17 cellular contexts compared by ENCODE assay signal in genomic region chr14:101467181-101467926, GRCh38.
DNase-seq lines count a peak whose midpoint lies in the region; ATAC-seq, FAIRE-seq and TF ChIP-seq lines count a peak whose summit lies in the region.
"Had no signal": no experiment of that assay in that cellular context is flagged by ENCODE, and none has a peak within 500 bp of the region (broad histone marks: within the 10 kb centered on the region; RNA-seq: fewer than 3 reads in every experiment).

No MANE protein-coding gene starts in this region.

- H3K9me3 ChIP-seq in RWPE2 (ENCODE audit: severe bottlenecking), result no peaks in the 10 kb centered on the region
- H3K9me3 ChIP-seq in kidney (ENCODE audit: control insufficient read depth in 1 of 2, low read length in 2 of 2), result no peaks in the 10 kb centered on the region
- no peaks in the 10 kb centered on the region for H3K9me3 ChIP-seq in spleen
- H3K9me3 ChIP-seq: HAP-1 had no signal

- 90 to 96% (median 93%) methylated on average over 13 of the region's 13 CpGs for WGBS in spleen, 5 donors

- FAIRE-seq in kidney (lab: Jason Lieb, UNC) (no peak), RCC 7860 (lab: Jason Lieb, UNC) (no peak), GM12891 (lab: Jason Lieb, UNC) (no peak)
- FAIRE-seq: GM12892, GM19239, H1 had no signal

- H3K4me3 ChIP-seq in RWPE2 (ENCODE audit: severe bottlenecking), result no peak overlapping the region
- H3K4me3 ChIP-seq in kidney (ENCODE audit: low read length in 2 of 2), result no peak overlapping the region
- H3K4me3 ChIP-seq in spleen, result no peak overlapping the region
- H3K4me3 ChIP-seq: HAP-1 had no signal

- no peaks in the 10 kb centered on the region for H3K9me3 Mint-ChIP-seq in activated T-cell treated with anti-CD3 and anti-CD28 coated beads, Interleukin-2, amount 50 U/mL, for 24 hours
- H3K9me3 Mint-ChIP-seq in activated CD4-positive, alpha-beta memory T cell treated with anti-CD3 and anti-CD28 coated beads, Interleukin-2, amount 10 ng/mL, durations not matched to agents 7 days and 5 days, result no peaks in the 10 kb centered on the region
- H3K9me3 Mint-ChIP-seq: CD4-positive, alpha-beta T cell had no signal

- H3K4me1 ChIP-seq in RWPE2 (ENCODE audit: insufficient read depth, poor library complexity, severe bottlenecking) (no peaks in the 10 kb centered on the region), kidney (ENCODE audit: control insufficient read depth in 1 of 2, insufficient read depth in 1 of 2, low read depth in 1 of 2, low read length in 2 of 2) (no peaks in the 10 kb centered on the region), spleen (no peaks in the 10 kb centered on the region)
- H3K4me1 ChIP-seq: HAP-1 had no signal

- H3K9ac ChIP-seq in kidney (ENCODE audit: low read length in 2 of 2), result no peak overlapping the region

- no peak overlapping the region for H3K27ac Mint-ChIP-seq in activated T-cell treated with anti-CD3 and anti-CD28 coated beads, Interleukin-2, amount 50 U/mL, for 24 hours
- H3K27ac Mint-ChIP-seq in activated CD4-positive, alpha-beta memory T cell treated with anti-CD3 and anti-CD28 coated beads, Interleukin-2, amount 10 ng/mL, durations not matched to agents 7 days and 5 days, result no peak overlapping the region
- H3K27ac Mint-ChIP-seq: B cell; CD4-positive, alpha-beta T cell had no signal

- DNase-seq in activated T-cell treated with anti-CD3 and anti-CD28 coated beads, Interleukin-2, amount 50 U/mL, for 24 hours, result peak; percentile 3
- no peak for DNase-seq in activated T-cell treated with anti-CD3 and anti-CD28 coated beads, Interleukin-2, amount 50 U/mL, for 48 hours
- DNase-seq in RWPE2 (ENCODE audit: low spot score), result peak; percentile 56
- DNase-seq in kidney, result peak; percentile 34
- DNase-seq in spleen, result peak; percentile 27
- DNase-seq in RCC 7860 (ENCODE audit: low spot score), result no peak
- no peak for DNase-seq in activated CD4-positive, alpha-beta memory T cell treated with anti-CD3 and anti-CD28 coated beads, Interleukin-2, amount 10 ng/mL, durations not matched to agents 7 days and 5 days
- no peak for DNase-seq in GM12891 (ENCODE audit: insufficient read length, low spot score)
- DNase-seq: ACHN, C1 segment of cervical spinal cord, DMS79 had no signal

- ATAC-seq in RWPE2 (ENCODE audit: low read depth), result no peak

- H3K36me3 ChIP-seq in RWPE2 (ENCODE audit: low read depth), result no peaks in the 10 kb centered on the region
- H3K36me3 ChIP-seq in kidney (ENCODE audit: control insufficient read depth in 1 of 2, insufficient read depth in 2 of 2, low read length in 2 of 2), result no peaks in the 10 kb centered on the region
- no peaks in the 10 kb centered on the region for H3K36me3 ChIP-seq in spleen
- H3K36me3 ChIP-seq: HAP-1 had no signal

- CTCF ChIA-PET in activated CD4-positive, alpha-beta memory T cell treated with anti-CD3 and anti-CD28 coated beads, Interleukin-2, amount 10 ng/mL, durations not matched to agents 7 days and 5 days (lab: Charles Lee), result no interaction called here

- no peaks in the 10 kb centered on the region for H3K27me3 ChIP-seq in RWPE2 (ENCODE audit: insufficient read depth, poor library complexity, severe bottlenecking)
- peaks cover 0 to 22% (median 0%) of the 10 kb centered on the region in 7 donors for H3K27me3 ChIP-seq in spleen (replicated peaks in 1 of 7)

- H3K4me3 Mint-ChIP-seq in activated T-cell treated with anti-CD3 and anti-CD28 coated beads, Interleukin-2, amount 50 U/mL, for 24 hours, result no peak overlapping the region
- H3K4me3 Mint-ChIP-seq in activated CD4-positive, alpha-beta memory T cell treated with anti-CD3 and anti-CD28 coated beads, Interleukin-2, amount 10 ng/mL, durations not matched to agents 7 days and 5 days, result no peak overlapping the region
- H3K4me3 Mint-ChIP-seq: B cell; CD4-positive, alpha-beta T cell had no signal

- H3K27me3 Mint-ChIP-seq in activated T-cell treated with anti-CD3 and anti-CD28 coated beads, Interleukin-2, amount 50 U/mL, for 24 hours, result peaks cover 6% of the 10 kb centered on the region
- H3K27me3 Mint-ChIP-seq in activated CD4-positive, alpha-beta memory T cell treated with anti-CD3 and anti-CD28 coated beads, Interleukin-2, amount 10 ng/mL, durations not matched to agents 7 days and 5 days, result peaks cover 2% of the 10 kb centered on the region

- POLR2A ChIA-PET in activated CD4-positive, alpha-beta memory T cell treated with anti-CD3 and anti-CD28 coated beads, Interleukin-2, amount 10 ng/mL, durations not matched to agents 7 days and 5 days (lab: Charles Lee), result no interaction called here

- TF ChIP-seq CTCF in RWPE2 (IDR thresholded peaks at IDR 0.05; ENCODE audit: poor library complexity, severe bottlenecking) (no peak), kidney (IDR thresholded peaks at IDR 0.05; ENCODE audit: borderline replicate concordance, extremely low read depth, insufficient read depth) (no peak), spleen (IDR thresholded peaks at IDR 0.05 in 8 of 11, conservative IDR thresholded peaks at IDR 0.05 in 3 of 11) (no peak)

- H3K36me3 Mint-ChIP-seq in activated T-cell treated with anti-CD3 and anti-CD28 coated beads, Interleukin-2, amount 50 U/mL, for 24 hours (ENCODE audit: low read depth), result no peaks in the 10 kb centered on the region
- H3K36me3 Mint-ChIP-seq in activated CD4-positive, alpha-beta memory T cell treated with anti-CD3 and anti-CD28 coated beads, Interleukin-2, amount 10 ng/mL, durations not matched to agents 7 days and 5 days (ENCODE audit: low read depth), result no peaks in the 10 kb centered on the region

- TF ChIP-seq POLR2A in spleen (IDR thresholded peaks at IDR 0.05), result no peak
- TF ChIP-seq POLR2A in GM12891 (IDR thresholded peaks at IDR 0.05; ENCODE audit: low read depth, low read length), result no peak

- H3K27ac ChIP-seq in RWPE2 (ENCODE audit: poor library complexity, severe bottlenecking) (no peak overlapping the region), kidney (ENCODE audit: low read depth in 2 of 2, low read length in 2 of 2) (no peak overlapping the region), spleen (no peak overlapping the region)

- intact Hi-C loops in kidney (cut with DNase I), result no loop called here
- intact Hi-C loops in spleen (cut with DNase I; ENCODE audit: low total_unique reads), result no loop called here

- H3K4me1 Mint-ChIP-seq in activated T-cell treated with anti-CD3 and anti-CD28 coated beads, Interleukin-2, amount 50 U/mL, for 24 hours (ENCODE audit: low read depth), result no peaks in the 10 kb centered on the region
- H3K4me1 Mint-ChIP-seq in activated CD4-positive, alpha-beta memory T cell treated with anti-CD3 and anti-CD28 coated beads, Interleukin-2, amount 10 ng/mL, durations not matched to agents 7 days and 5 days, result no peaks in the 10 kb centered on the region
- H3K4me1 Mint-ChIP-seq: B cell had no signal

TF ChIP-seq in GM12891, 5 proteins besides CTCF, POLR2A, EP300 and RAD21:
- no peak for TF ChIP-seq POLR2AphosphoS5 (IDR thresholded peaks at IDR 0.05; ENCODE audit: low read depth, low read length)

Comparison
In these comparisons a context has a peak if more than half of its experiments do, and no peak if none do; other contexts are left out.
1. DNase-seq: peak in activated T-cell treated with anti-CD3 and anti-CD28 coated beads, Interleukin-2, amount 50 U/mL, for 24 hours (single experiment), RWPE2 (single experiment), kidney (single experiment) and spleen (single experiment); none in activated T-cell treated with anti-CD3 and anti-CD28 coated beads, Interleukin-2, amount 50 U/mL, for 48 hours (0 of 2), RCC 7860 (single experiment), activated CD4-positive, alpha-beta memory T cell treated with anti-CD3 and anti-CD28 coated beads, Interleukin-2, amount 10 ng/mL, durations not matched to agents 7 days and 5 days (single experiment) and GM12891 (single experiment).